26 cellular contexts compared by ENCODE assay signal in genomic region chr5:117487556-117487955, GRCh38.
"Had no signal": no experiment of that assay in that cellular context is flagged by ENCODE, and none has a peak within 500 bp of the region (broad histone marks: within the 10 kb centered on the region; RNA-seq: fewer than 3 reads in every experiment).

No MANE protein-coding gene starts in this region.

- H3K27ac Mint-ChIP-seq: activated CD4-positive, alpha-beta memory T cell treated with anti-CD3 and anti-CD28 coated beads, Interleukin-2, amount 10 ng/mL, durations not matched to agents 7 days and 5 days; activated CD4-positive, alpha-beta T cell treated with anti-CD3 and anti-CD28 coated beads for 36 hours; activated CD4-positive, alpha-beta T cell treated with anti-CD3 and anti-CD28 coated beads, Interleukin-2, amount 10 ng/mL, durations not matched to agents 24 days and 14 days; activated naive CD8-positive, alpha-beta T cell; activated T-helper 17 cell treated with anti-CD3 and anti-CD28 coated beads, Interleukin-2, amount 50 U/mL, for 72 hours; T-helper 17 cell; T-helper 2 cell treated with Interferon-gamma antibody and Interleukin-4, amounts not matched to agents 5 μg/mL and 100 μg/mL, for 36 hours had no signal

- H3K27ac ChIP-seq: body of pancreas, heart left ventricle had no signal

- H3K9me3 Mint-ChIP-seq: activated CD4-positive, alpha-beta memory T cell treated with anti-CD3 and anti-CD28 coated beads, Interleukin-2, amount 10 ng/mL, durations not matched to agents 7 days and 5 days; activated CD4-positive, alpha-beta T cell treated with anti-CD3 and anti-CD28 coated beads, Interleukin-2, amount 10 ng/mL, durations not matched to agents 24 days and 14 days had no signal

- H3K36me3 Mint-ChIP-seq: activated naive CD8-positive, alpha-beta T cell had no signal

- H3K9me3 ChIP-seq: body of pancreas had no signal

- H3K36me3 ChIP-seq: heart left ventricle had no signal

- H3K4me1 ChIP-seq: body of pancreas, heart left ventricle had no signal

- DNase-seq: activated CD4-positive, alpha-beta memory T cell treated with anti-CD3 and anti-CD28 coated beads, Interleukin-2, amount 10 ng/mL, durations not matched to agents 7 days and 5 days; activated CD4-positive, alpha-beta T cell treated with anti-CD3 and anti-CD28 coated beads for 36 hours; activated CD4-positive, alpha-beta T cell treated with anti-CD3 and anti-CD28 coated beads, Interleukin-2, amount 10 ng/mL, durations not matched to agents 24 days and 14 days; activated CD4-positive, CD25-positive, alpha-beta regulatory T cell; activated CD4-positive, CD25-positive, alpha-beta regulatory T cell treated with anti-CD3 and anti-CD28 coated beads, Interleukin-2, amount 50 U/mL, for 72 hours; activated CD8-positive, alpha-beta memory T cell treated with anti-CD3 and anti-CD28 coated beads for 24 hours; activated effector memory CD4-positive, alpha-beta T cell treated with Interleukin-2 at 50 U/mL for 16 hours; activated gamma-delta T cell treated with Interleukin-2 at 50 U/mL for 16 hours; activated naive CD4-positive, alpha-beta T cell treated with anti-CD3 and anti-CD28 coated beads, Interleukin-2, amount 50 U/mL, for 16 hours; activated naive CD4-positive, alpha-beta T cell treated with Interleukin-2 at 50 U/mL for 16 hours; activated T-cell treated with anti-CD3 and anti-CD28 coated beads, Interleukin-2, amount 50 U/mL, for 4 hours; amygdala; aorta; body of pancreas; cortex of kidney; dermis blood vessel endothelial cell; effector CD4-positive, alpha-beta T cell; foreskin melanocyte; heart left ventricle; hypothalamus; T-helper 1 cell; T-helper 17 cell had no signal

- H3K4me3 ChIP-seq: body of pancreas, heart left ventricle had no signal

- H3K4me1 Mint-ChIP-seq: activated CD4-positive, alpha-beta memory T cell treated with anti-CD3 and anti-CD28 coated beads, Interleukin-2, amount 10 ng/mL, durations not matched to agents 7 days and 5 days; activated CD4-positive, alpha-beta T cell treated with anti-CD3 and anti-CD28 coated beads for 36 hours; activated CD4-positive, alpha-beta T cell treated with anti-CD3 and anti-CD28 coated beads, Interleukin-2, amount 10 ng/mL, durations not matched to agents 24 days and 14 days; activated T-helper 17 cell treated with anti-CD3 and anti-CD28 coated beads, Interleukin-2, amount 50 U/mL, for 72 hours; T-helper 17 cell had no signal

- H3K27me3 ChIP-seq: body of pancreas, heart left ventricle had no signal

- ATAC-seq: activated CD4-positive, alpha-beta T cell treated with anti-CD3 and anti-CD28 coated beads for 36 hours; activated T-cell treated with anti-CD3 and anti-CD28 coated beads, Interleukin-2, amount 50 U/mL, for 4 hours; activated T-helper 17 cell treated with anti-CD3 and anti-CD28 coated beads, Interleukin-2, amount 50 U/mL, for 72 hours; body of pancreas; esophagus mucosa; heart left ventricle; T-helper 17 cell had no signal

- H3K4me3 Mint-ChIP-seq: activated CD4-positive, alpha-beta memory T cell treated with anti-CD3 and anti-CD28 coated beads, Interleukin-2, amount 10 ng/mL, durations not matched to agents 7 days and 5 days; activated CD4-positive, alpha-beta T cell treated with anti-CD3 and anti-CD28 coated beads for 36 hours; activated CD4-positive, alpha-beta T cell treated with anti-CD3 and anti-CD28 coated beads, Interleukin-2, amount 10 ng/mL, durations not matched to agents 24 days and 14 days; activated naive CD8-positive, alpha-beta T cell; activated T-cell treated with anti-CD3 and anti-CD28 coated beads, Interleukin-2, amount 50 U/mL, for 4 hours; activated T-helper 17 cell treated with anti-CD3 and anti-CD28 coated beads, Interleukin-2, amount 50 U/mL, for 72 hours; T-helper 17 cell; T-helper 2 cell treated with Interferon-gamma antibody and Interleukin-4, amounts not matched to agents 5 μg/mL and 100 μg/mL, for 36 hours had no signal

- H3K27me3 Mint-ChIP-seq: activated CD4-positive, alpha-beta memory T cell treated with anti-CD3 and anti-CD28 coated beads, Interleukin-2, amount 10 ng/mL, durations not matched to agents 7 days and 5 days; activated CD4-positive, alpha-beta T cell treated with anti-CD3 and anti-CD28 coated beads for 36 hours; activated CD4-positive, alpha-beta T cell treated with anti-CD3 and anti-CD28 coated beads, Interleukin-2, amount 10 ng/mL, durations not matched to agents 24 days and 14 days; activated naive CD8-positive, alpha-beta T cell; activated T-helper 17 cell treated with anti-CD3 and anti-CD28 coated beads, Interleukin-2, amount 50 U/mL, for 72 hours; T-helper 17 cell had no signal
